14 cellular contexts compared by ENCODE assay signal in the genomic region with DNA sequence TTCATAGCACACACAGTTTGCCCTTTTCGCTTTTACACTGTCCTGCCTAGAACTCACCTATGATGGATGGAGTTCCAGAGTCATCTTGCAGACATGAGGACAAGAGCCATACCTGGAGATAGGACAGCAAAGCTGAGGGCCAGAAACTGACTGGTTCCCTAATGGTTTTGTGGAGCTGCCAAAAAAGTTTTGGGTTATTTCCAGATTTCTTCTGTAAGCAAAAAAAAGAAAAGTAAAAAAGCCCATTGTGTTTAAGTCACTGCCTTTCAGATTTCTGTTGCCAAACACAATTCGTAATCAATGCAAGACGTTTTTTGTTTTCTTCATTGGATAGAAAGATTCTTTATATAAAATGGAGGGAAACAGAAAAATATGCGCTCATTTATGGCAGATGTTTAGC. TPM values are rescaled to one million over a fixed set of nuclear protein-coding genes. Genes with fewer than 3 reads are reported as not detected.
DNase-seq lines count a peak whose midpoint lies in the region; ATAC-seq and TF ChIP-seq lines count a peak whose summit lies in the region.
"Had no signal": no experiment of that assay in that cellular context is flagged by ENCODE, and none has a peak within 500 bp of the region (broad histone marks: within the 10 kb centered on the region; RNA-seq: fewer than 3 reads in every experiment).

No MANE protein-coding gene starts in this region.

- no peaks in the 10 kb centered on the region for H3K79me2 ChIP-seq in PC-9 (ENCODE audit: low read depth)

- H4K20me1 ChIP-seq in PC-9 (ENCODE audit: insufficient read depth), result no peaks in the 10 kb centered on the region

- H3K27me3 ChIP-seq in suprapubic skin (no peaks in the 10 kb centered on the region), PC-9 (ENCODE audit: insufficient read depth, low read depth) (peaks cover 65% of the 10 kb centered on the region)

- no peak overlapping the region for H2AFZ ChIP-seq in PC-9

- no peak for TF ChIP-seq EP300 in suprapubic skin (IDR thresholded peaks at IDR 0.05)

- H3K27ac ChIP-seq in suprapubic skin, result peak overlapping the region; percentile 86
- no peak overlapping the region for H3K27ac ChIP-seq in PC-9

- H3K9me3 ChIP-seq in suprapubic skin (no peaks in the 10 kb centered on the region), PC-9 (ENCODE audit: insufficient read depth, low read depth) (no peaks in the 10 kb centered on the region)
- H3K9me3 ChIP-seq: BE2C, Caco-2 had no signal

- in situ Hi-C loops in G401 (cut with HindIII; ENCODE audit: low sequenced_read_pairs), result no loop called here

- no peak for TF ChIP-seq CTCF in suprapubic skin (IDR thresholded peaks at IDR 0.05)
- no peak for TF ChIP-seq CTCF in PC-9 (conservative IDR thresholded peaks at IDR 0.05)

- POLR2A ChIA-PET in PC-9 (lab: Charles Lee; ENCODE audit: unreplicated experiment), result no interaction called here

- DNase-seq in G401 (ENCODE audit: low spot score) (peak; percentile 44), M059J (ENCODE audit: low read depth) (peak; percentile 38), fibroblast of peridontal ligament (ENCODE audit: extremely low read depth) (peak; percentile 57), suprapubic skin (ENCODE audit: low spot score in 2 of 2) (no peak), PC-9 (no peak)
- DNase-seq: ACHN; BE2C; Caco-2; CD4-positive, alpha-beta T cell; DMS79 treated with DMSO at 0.1 percent for 48 hours; H9 had no signal

- WGBS in suprapubic skin, result 66% methylated on average over 4 of the region's 4 CpGs

- H3K36me3 ChIP-seq in suprapubic skin, result no peaks in the 10 kb centered on the region
- H3K36me3 ChIP-seq in PC-9 (ENCODE audit: low read depth), result no peaks in the 10 kb centered on the region
- H3K36me3 ChIP-seq: BE2C had no signal

- intact Hi-C loops in PC-9 (cut with micrococcal nuclease; ENCODE audit: unreplicated experiment), result no loop called here

- no peaks in the 10 kb centered on the region for H3F3A ChIP-seq in PC-9 (ENCODE audit: insufficient read depth, low read depth)

- no peaks in the 10 kb centered on the region for H3K9me2 ChIP-seq in PC-9 (ENCODE audit: insufficient read depth)

- no peak for ATAC-seq in GM18868 (IDR thresholded peaks at IDR 0.05; ENCODE audit: unreplicated experiment)
- ATAC-seq: GM12878 had no signal

- peaks cover 44% of the 10 kb centered on the region for H3K4me1 ChIP-seq in suprapubic skin
- no peaks in the 10 kb centered on the region for H3K4me1 ChIP-seq in PC-9 (replicated peaks; ENCODE audit: insufficient read depth)
- H3K4me1 ChIP-seq: BE2C, Caco-2 had no signal

- TF ChIP-seq POLR2A in suprapubic skin (IDR thresholded peaks at IDR 0.05), result no peak

- no TSS peak for BruUV-seq in PC-9 (replicated peaks; lab: Mats Ljungman, UMichigan)

- CTCF ChIA-PET in PC-9 (lab: Charles Lee), result no interaction called here

- H3K4me3 ChIP-seq in suprapubic skin, result no peak overlapping the region
- H3K4me3 ChIP-seq in PC-9, result no peak overlapping the region
- H3K4me3 ChIP-seq: GM12878 had no signal

- H3K4me2 ChIP-seq in PC-9, result no peak overlapping the region

RNA-seq across cellular contexts. Expression of a gene that starts 42.4 kb away (rescaled TPM):
- total RNA-seq in G401 (2014; rRNA removed; shearing (Covaris generic)), result not detected in 2 replicates
- 0.66 and 0.76 TPM in 2 replicates for total RNA-seq in M059J (2014; rRNA removed; shearing (Covaris generic))
- total RNA-seq in suprapubic skin (10 to 100 TPM; 41.9 to 99.8 (median 53.9) TPM), PC-9 (2021) (not detected in 2 replicates)
- total RNA-seq: Caco-2; CD4-positive, alpha-beta T cell; GM12878; H1; H9 had no signal

Comparison
In these comparisons a context has a peak if more than half of its experiments do, and no peak if none do; other contexts are left out.
1. DNase-seq: peak in G401 (single experiment), M059J (single experiment) and fibroblast of peridontal ligament (single experiment); none in suprapubic skin (0 of 2) and PC-9 (0 of 2).
2. RNA of a gene that starts 42.4 kb away (total RNA-seq): 41.9 to 99.8 TPM in suprapubic skin; 0.66 to 0.76 TPM in M059J, not detected in G401 and not detected in PC-9; every median in the first group is over 10 times any median in the second.